Comparison of ENCODE assay signal across 8 cellular contexts in genomic region chr20:33731693-33732165, GRCh38. TPM values are rescaled to one million over a fixed set of nuclear protein-coding genes. Genes with fewer than 3 reads are reported as not detected.
DNase-seq lines count a peak whose midpoint lies in the region; ATAC-seq and TF ChIP-seq lines count a peak whose summit lies in the region.

TSS of gene ZNF341 (plus strand) at chr20:33731996. CDS start at chr20:33732022, 26 bp downstream.

- peak; percentile 60 for TF ChIP-seq CTCF in AG10803 (conservative IDR thresholded peaks at IDR 0.05; ENCODE audit: low read length)

- DNase-seq in AG10803 (ENCODE audit: low read depth), result no peak
- peak; percentile 81 to 97 for DNase-seq in NCI-H446 (lab: John Stamatoyannopoulos, UW)
- peak; percentile 84 for DNase-seq in activated CD4-positive, alpha-beta T cell treated with anti-CD3 and anti-CD28 coated beads for 1 hour
- peak; percentile 85 to 92 for DNase-seq in lung microvascular endothelial cell (ENCODE audit: low read depth in 2 of 2)
- DNase-seq in stimulated activated CD4-positive, alpha-beta T cell treated with anti-CD3 and anti-CD28 coated beads, TNF-alpha, amount 100 ng/mL, for 24 hours (ENCODE audit: low read depth in 3 of 3), result peak; percentile 80 to 89 (median 81)

- peak within 1 kb of the TSS; percentile 96 for H3K27ac ChIP-seq in cingulate gyrus (ENCODE audit: low read depth, low read length)

- peak; percentile 80 for ATAC-seq in GM19035 (IDR thresholded peaks at IDR 0.05; ENCODE audit: unreplicated experiment)
- peak; percentile 68 for ATAC-seq in HG03175 (IDR thresholded peaks at IDR 0.05; ENCODE audit: unreplicated experiment)

- peak within 1 kb of the TSS; percentile 71 for H3K4me3 ChIP-seq in AG10803 (ENCODE audit: low read length)

RNA-seq across cellular contexts. Expression of gene ZNF341, which starts in this region (rescaled TPM):
- 0.44 and 0.99 TPM in 2 replicates for total RNA-seq in lung microvascular endothelial cell

Comparison
In these comparisons a context has a peak if more than half of its experiments do, and no peak if none do; other contexts are left out.
1. Peak in DNase-seq in lung microvascular endothelial cell; RNA of the gene not detected or under 1 TPM.